ENCODE assay signal across 7 cellular contexts in genomic region chr6:75041381-75041780, GRCh38.
"Had no signal": no experiment of that assay in that cellular context is flagged by ENCODE, and none has a peak within 500 bp of the region (broad histone marks: within the 10 kb centered on the region; RNA-seq: fewer than 3 reads in every experiment).

No MANE protein-coding gene starts in this region.

- DNase-seq: GOT3, H7, HFFc6, IMR-90 had no signal

- H3K4me1 ChIP-seq: HAP-1 had no signal

- H3K9me3 ChIP-seq: HAP-1 had no signal

- H3K4me3 ChIP-seq: HAP-1, K562 had no signal

- ATAC-seq: HCT116, K562 had no signal

- H3K36me3 ChIP-seq: HAP-1 had no signal
